8 cellular contexts compared by ENCODE assay signal in genomic region chr2:181892795-181893435, GRCh38. TPM values are rescaled to one million over a fixed set of nuclear protein-coding genes. Genes with fewer than 3 reads are reported as not detected.
A peak's percentile ranks its signal among the peaks of the same experiment; 100 is the strongest.
DNase-seq lines count a peak whose midpoint lies in the region; TF ChIP-seq lines count a peak whose summit lies in the region.

No MANE protein-coding gene starts in this region.

- no peaks in the 10 kb centered on the region for H3K9me3 ChIP-seq in SK-N-MC (ENCODE audit: low read depth, low read length)
- H3K9me3 ChIP-seq in esophagus (ENCODE audit: control insufficient read depth in 2 of 2, insufficient read depth in 1 of 2, low read depth in 1 of 2, low read length in 1 of 2), result no peaks in the 10 kb centered on the region

- H3K27ac Mint-ChIP-seq in progenitor cell of endocrine pancreas, result peak overlapping the region; percentile 97

- H3K9me3 Mint-ChIP-seq in progenitor cell of endocrine pancreas (ENCODE audit: low read depth), result no peaks in the 10 kb centered on the region

- H3K27ac ChIP-seq in SK-N-MC, result 0 out of 2 replicates have a peak overlapping the region, but pooled peaks have one; percentile 19
- H3K27ac ChIP-seq in esophagus (ENCODE audit: low read depth in 2 of 2, low read length in 1 of 2), result peak overlapping the region; percentile 95 to 96

- peak overlapping the region; percentile 96 for H3K4me3 ChIP-seq in SK-N-MC
- H3K4me3 ChIP-seq in esophagus (ENCODE audit: low read depth in 1 of 2, low read length in 2 of 2), result peak overlapping the region; percentile 93 to 97

- peaks cover 35% of the 10 kb centered on the region for H3K4me1 Mint-ChIP-seq in progenitor cell of endocrine pancreas (ENCODE audit: low read depth)

- no peaks in the 10 kb centered on the region for H3K27me3 Mint-ChIP-seq in progenitor cell of endocrine pancreas

- no peaks in the 10 kb centered on the region for H3K27me3 ChIP-seq in esophagus (ENCODE audit: control insufficient read depth in 1 of 2, insufficient read depth in 2 of 2, low read length in 2 of 2)

- WGBS in esophagus, 2 donors, result 7 to 8% methylated on average over 10 of the region's 10 CpGs

- H3K36me3 ChIP-seq in SK-N-MC (ENCODE audit: insufficient read depth, low read length) (peaks cover 19% of the 10 kb centered on the region), esophagus (ENCODE audit: control insufficient read depth in 2 of 2, insufficient read depth in 2 of 2, low read length in 1 of 2) (no peaks in the 10 kb centered on the region)

- peak; percentile 30 for DNase-seq in NCI-H146 treated with DMSO at 0.1 percent for 48 hours (lab: John Stamatoyannopoulos, UW; ENCODE audit: unreplicated experiment)
- no peak for DNase-seq in NCI-H146 (lab: John Stamatoyannopoulos, UW)
- no peak for DNase-seq in SK-N-MC (ENCODE audit: low read depth, low spot score)
- DNase-seq in progenitor cell of endocrine pancreas (ENCODE audit: low spot score, unreplicated experiment), result no peak
- DNase-seq in activated effector memory CD4-positive, alpha-beta T cell treated with Interleukin-2 at 50 U/mL for 16 hours, result no peak
- DNase-seq in islet precursor cell, result no peak
- no peak for DNase-seq in NCI-H187 treated with DMSO at 0.1 percent for 48 hours (lab: John Stamatoyannopoulos, UW)

- peaks cover 5% of the 10 kb centered on the region for H3K36me3 Mint-ChIP-seq in progenitor cell of endocrine pancreas (ENCODE audit: insufficient read depth)

- no peak for TF ChIP-seq CTCF in progenitor cell of endocrine pancreas (IDR thresholded peaks at IDR 0.05; ENCODE audit: unreplicated experiment)

- peak overlapping the region; percentile 76 for H3K9ac ChIP-seq in SK-N-MC (ENCODE audit: insufficient read length)

- H3K4me3 Mint-ChIP-seq in progenitor cell of endocrine pancreas (ENCODE audit: low read depth), result peak overlapping the region; percentile 94

- no peaks in the 10 kb centered on the region for H3K4me1 ChIP-seq in esophagus (ENCODE audit: control insufficient read depth in 2 of 2, insufficient read depth in 2 of 2, low read length in 1 of 2)

RNA-seq across cellular contexts. Expression of gene ITPRID2, which starts 1.4 kb away (rescaled TPM):
- 10 to 100 TPM; 11.9 to 15.4 TPM for polyA plus RNA-seq in esophagus
- 64.4 and 69.7 TPM in 2 replicates for total RNA-seq in progenitor cell of endocrine pancreas
